ENCODE assay signal across 8 cellular contexts in the genomic region with DNA sequence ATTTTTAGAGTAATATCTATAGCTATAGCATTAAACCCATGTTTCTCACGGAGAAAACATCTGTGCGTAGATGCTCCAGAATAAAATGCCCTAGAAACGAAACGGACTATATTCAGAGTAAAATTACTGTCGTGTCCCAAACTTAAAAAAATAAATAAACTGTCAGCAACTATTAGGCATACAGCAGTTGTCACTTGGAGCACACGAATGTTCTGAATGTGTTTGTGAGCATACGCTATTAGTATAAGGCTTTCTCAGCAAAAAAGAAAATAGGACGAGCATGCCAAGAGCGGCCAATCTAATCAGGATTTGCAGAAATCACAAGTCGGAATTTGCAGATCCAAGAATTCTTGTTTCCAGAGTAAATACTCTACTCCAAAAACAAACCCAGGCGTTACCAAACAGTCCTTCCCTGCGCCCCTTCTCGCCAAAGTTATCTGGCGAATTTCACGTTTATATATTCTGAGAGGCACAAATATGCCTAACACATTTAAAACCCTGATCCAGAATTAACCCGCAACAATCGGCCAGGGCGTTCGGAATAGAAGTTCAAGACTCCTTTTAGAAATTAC. TPM values are rescaled to one million over a fixed set of nuclear protein-coding genes. Genes with fewer than 3 reads are reported as not detected.
A peak's percentile ranks its signal among the peaks of the same experiment; 100 is the strongest.
DNase-seq lines count a peak whose midpoint lies in the region; ATAC-seq, FAIRE-seq and TF ChIP-seq lines count a peak whose summit lies in the region.

No MANE protein-coding gene starts in this region.

- H3K27me3 ChIP-seq in SJSA1 (replicated peaks) (no peaks in the 10 kb centered on the region), pancreas (no peaks in the 10 kb centered on the region)

- peaks cover 34% of the 10 kb centered on the region for H3K36me3 ChIP-seq in SJSA1
- peaks cover 0 to 6% (median 0%) of the 10 kb centered on the region in 3 donors for H3K36me3 ChIP-seq in pancreas

- ATAC-seq in pancreas: peak in 1 of 4 donors; percentile 1
- no peak for ATAC-seq in HG03139 (IDR thresholded peaks at IDR 0.05; ENCODE audit: unreplicated experiment)
- no peak for ATAC-seq in activated CD4-positive, CD25-positive, alpha-beta regulatory T cell treated with anti-CD3 and anti-CD28 coated beads, Interleukin-2, amount 50 U/mL, for 24 hours
- no peak for ATAC-seq in GM19467 (IDR thresholded peaks at IDR 0.05; ENCODE audit: unreplicated experiment)
- ATAC-seq in GM18907 (IDR thresholded peaks at IDR 0.05; ENCODE audit: unreplicated experiment): no peak

- no peak for FAIRE-seq in pancreas (lab: Jason Lieb, UNC)

- H3K9me3 ChIP-seq in SJSA1 (replicated peaks) (no peaks in the 10 kb centered on the region), pancreas (no peaks in the 10 kb centered on the region)

- peaks cover 47% of the 10 kb centered on the region for H3K4me1 ChIP-seq in SJSA1 (replicated peaks)
- H3K4me1 ChIP-seq in pancreas: peaks cover 8 to 33% (median 16%) of the 10 kb centered on the region in 3 donors

- TF ChIP-seq CTCF in GM12875 (IDR thresholded peaks at IDR 0.05; ENCODE audit: borderline replicate concordance, insufficient read depth, low read depth, low read length) (no peak), pancreas (IDR thresholded peaks at IDR 0.05) (no peak)

- peak in 1 of 2 experiments; percentile 27 for DNase-seq in SJSA1 (ENCODE audit: low read depth in 1 of 2, low spot score in 2 of 2)
- peak; percentile 9 for DNase-seq in fibroblast of gingiva (ENCODE audit: low read depth)
- DNase-seq in pancreas: no peak

- 0 to 1% methylated on average over 19 of the region's 19 CpGs for WGBS in pancreas, 2 donors

- H3K4me3 ChIP-seq in GM12875 (ENCODE audit: low read depth, low read length) (peak overlapping the region; percentile 60), SJSA1 (peak overlapping the region; percentile 86), pancreas (peak overlapping the region; percentile 51 to 72 (median 66))

- peak overlapping the region; percentile 95 for H3K27ac ChIP-seq in SJSA1
- peak overlapping the region; percentile 69 to 92 (median 86) for H3K27ac ChIP-seq in pancreas

- intact Hi-C loops in pancreas (cut with DNase I): loop anchor here in 1 of 3 donors (10.0 kb wide), 2 partner anchors 59 to 359 kb away; no protein-coding TSS in a partner anchor

RNA-seq across cellular contexts. Expression of gene PTPN21, which starts 0.8 kb away (rescaled TPM):
- 8.5 and 16.1 TPM in 2 replicates for total RNA-seq in SJSA1 (2014; rRNA removed; shearing (Covaris generic))
- 10 to 100 TPM; 10.1 to 13.6 (median 11.0) TPM for total RNA-seq in pancreas
- polyA plus RNA-seq in pancreas: 1 to 10 TPM; 5.0 to 7.2 TPM

RNA-seq across cellular contexts. Expression of gene ZC3H14, which starts 8.9 kb away (rescaled TPM):
- total RNA-seq in SJSA1 (2014; rRNA removed; shearing (Covaris generic)): 54.8 and 86.1 TPM in 2 replicates
- total RNA-seq in pancreas: 10 to 100 TPM; 25.5 to 37.1 (median 29.8) TPM
- 10 to 100 TPM; 16.2 to 27.6 TPM for polyA plus RNA-seq in pancreas
